Comparison of ENCODE assay signal across 1 cellular context in the genomic region with DNA sequence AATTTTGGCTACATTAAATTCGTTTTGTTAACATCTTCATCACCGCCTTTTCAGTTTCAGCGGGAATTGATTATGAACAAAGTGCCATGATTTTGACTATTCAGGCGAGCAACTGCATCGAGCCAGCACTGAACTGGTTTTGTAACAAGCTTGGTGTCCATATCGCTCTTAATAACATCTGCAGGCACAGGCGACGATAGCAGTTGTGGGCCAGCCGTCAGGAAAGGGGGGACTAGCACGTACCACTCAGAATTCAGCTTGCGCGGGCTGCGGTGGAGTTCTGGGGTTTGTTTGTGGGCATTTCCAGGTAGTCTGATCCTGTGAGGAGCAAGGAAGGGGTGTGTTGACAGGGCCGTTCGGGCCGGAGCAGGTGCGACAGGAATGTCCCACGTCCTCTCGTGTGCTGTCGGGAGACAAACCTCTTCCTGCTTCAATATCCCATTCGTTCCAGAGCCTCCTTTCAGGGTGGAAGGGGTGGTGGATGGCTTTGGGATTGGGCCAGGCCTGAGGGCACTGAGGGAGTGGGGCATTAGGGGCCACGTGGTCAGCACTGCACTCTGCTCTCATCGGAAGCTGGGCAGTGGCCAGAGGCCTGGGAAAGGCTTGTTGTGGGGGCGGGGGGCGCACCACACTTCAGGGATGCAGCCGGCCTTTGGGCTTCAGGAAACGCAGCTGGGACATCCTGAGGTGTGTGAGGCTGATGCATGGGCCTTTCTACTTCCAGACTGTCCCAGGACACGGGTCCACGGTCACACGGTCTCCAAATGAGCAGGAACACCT.
TF ChIP-seq lines count a peak whose summit lies in the region.

No MANE protein-coding gene starts in this region.

TF ChIP-seq in IMR-90, 13 proteins besides CTCF, POLR2A, EP300 and RAD21:
- no peak for TF ChIP-seq MAFK (IDR thresholded peaks at IDR 0.05; ENCODE audit: low read depth, low read length)
- TF ChIP-seq CHD1 (IDR thresholded peaks at IDR 0.05; ENCODE audit: low read depth, low read length): no peak
- no peak for TF ChIP-seq BHLHE40 (IDR thresholded peaks at IDR 0.05; ENCODE audit: low read depth, low read length)
- TF ChIP-seq FOS (IDR thresholded peaks at IDR 0.05; ENCODE audit: low read depth, low read length): no peak
- no peak for TF ChIP-seq NFE2L2 (IDR thresholded peaks at IDR 0.05; ENCODE audit: low read depth, low read length)
- TF ChIP-seq, protein P1, sequence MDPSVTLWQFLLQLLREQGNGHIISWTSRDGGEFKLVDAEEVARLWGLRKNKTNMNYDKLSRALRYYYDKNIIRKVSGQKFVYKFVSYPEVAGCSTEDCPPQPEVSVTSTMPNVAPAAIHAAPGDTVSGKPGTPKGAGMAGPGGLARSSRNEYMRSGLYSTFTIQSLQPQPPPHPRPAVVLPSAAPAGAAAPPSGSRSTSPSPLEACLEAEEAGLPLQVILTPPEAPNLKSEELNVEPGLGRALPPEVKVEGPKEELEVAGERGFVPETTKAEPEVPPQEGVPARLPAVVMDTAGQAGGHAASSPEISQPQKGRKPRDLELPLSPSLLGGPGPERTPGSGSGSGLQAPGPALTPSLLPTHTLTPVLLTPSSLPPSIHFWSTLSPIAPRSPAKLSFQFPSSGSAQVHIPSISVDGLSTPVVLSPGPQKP (IDR thresholded peaks at IDR 0.05; ENCODE audit: borderline replicate concordance, low read depth, low read length): no peak
- no peak for TF ChIP-seq MAZ (IDR thresholded peaks at IDR 0.05; ENCODE audit: borderline replicate concordance, low read depth, low read length)
- TF ChIP-seq SMC3 (IDR thresholded peaks at IDR 0.05; ENCODE audit: low read depth, low read length): no peak
- TF ChIP-seq MXI1 (IDR thresholded peaks at IDR 0.05; ENCODE audit: borderline replicate concordance, low read depth, low read length): no peak
- TF ChIP-seq RCOR1 (IDR thresholded peaks at IDR 0.05; ENCODE audit: insufficient replicate concordance, low read length): no peak
- TF ChIP-seq CEBPB (IDR thresholded peaks at IDR 0.05; ENCODE audit: low read depth, low read length): no peak
- no peak for TF ChIP-seq RFX5 (IDR thresholded peaks at IDR 0.05; ENCODE audit: low read depth, low read length)
- TF ChIP-seq, protein P2, sequence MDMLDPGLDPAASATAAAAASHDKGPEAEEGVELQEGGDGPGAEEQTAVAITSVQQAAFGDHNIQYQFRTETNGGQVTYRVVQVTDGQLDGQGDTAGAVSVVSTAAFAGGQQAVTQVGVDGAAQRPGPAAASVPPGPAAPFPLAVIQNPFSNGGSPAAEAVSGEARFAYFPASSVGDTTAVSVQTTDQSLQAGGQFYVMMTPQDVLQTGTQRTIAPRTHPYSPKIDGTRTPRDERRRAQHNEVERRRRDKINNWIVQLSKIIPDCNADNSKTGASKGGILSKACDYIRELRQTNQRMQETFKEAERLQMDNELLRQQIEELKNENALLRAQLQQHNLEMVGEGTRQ (IDR thresholded peaks at IDR 0.05; ENCODE audit: low read depth, low read length): no peak
